In genomic region chr10:97427571-97428179, GRCh38 we compare ENCODE assay signal across 8 cellular contexts. TPM values are rescaled to one million over a fixed set of nuclear protein-coding genes. Genes with fewer than 3 reads are reported as not detected.
DNase-seq lines count a peak whose midpoint lies in the region; ATAC-seq lines count a peak whose summit lies in the region.

No MANE protein-coding gene starts in this region.

- no peaks in the 10 kb centered on the region for H3K9me3 ChIP-seq in SJSA1 (replicated peaks)
- no peaks in the 10 kb centered on the region for H3K9me3 ChIP-seq in muscle layer of colon (ENCODE audit: low read length)

- peak; percentile 55 for DNase-seq in activated T-cell treated with anti-CD3 and anti-CD28 coated beads, Interleukin-2, amount 50 U/mL, for 24 hours
- DNase-seq in activated T-cell treated with anti-CD3 and anti-CD28 coated beads for 4 hours = no peak
- no peak for DNase-seq in SJSA1 (ENCODE audit: low read depth in 1 of 2, low spot score in 2 of 2)
- DNase-seq in effector memory CD8-positive, alpha-beta T cell = no peak
- DNase-seq in mesenteric fat pad (ENCODE audit: low spot score) = no peak

- H3K27me3 ChIP-seq in SJSA1 (replicated peaks) (no peaks in the 10 kb centered on the region; the same call in 1 of the 2 replicates), muscle layer of colon (ENCODE audit: control insufficient read depth in 1 of 2, insufficient read depth in 2 of 2, low read length in 2 of 2) (no peaks in the 10 kb centered on the region)

- H3K4me1 Mint-ChIP-seq in activated T-cell treated with anti-CD3 and anti-CD28 coated beads, Interleukin-2, amount 50 U/mL, for 24 hours (ENCODE audit: low read depth) = peaks cover 58% of the 10 kb centered on the region
- peaks cover 27 to 28% of the 10 kb centered on the region in 2 donors for H3K4me1 Mint-ChIP-seq in effector memory CD8-positive, alpha-beta T cell (ENCODE audit: low read depth in 2 of 2)

- peaks cover 75% of the 10 kb centered on the region for H3K36me3 Mint-ChIP-seq in activated T-cell treated with anti-CD3 and anti-CD28 coated beads, Interleukin-2, amount 50 U/mL, for 24 hours (ENCODE audit: low read depth)
- peaks cover 54% of the 10 kb centered on the region for H3K36me3 Mint-ChIP-seq in effector memory CD8-positive, alpha-beta T cell (ENCODE audit: insufficient read depth)

- peak overlapping the region; percentile 33 for H3K9ac ChIP-seq in muscle layer of colon (ENCODE audit: low read length)

- no peaks in the 10 kb centered on the region for H3K9me3 Mint-ChIP-seq in activated T-cell treated with anti-CD3 and anti-CD28 coated beads, Interleukin-2, amount 50 U/mL, for 24 hours
- no peaks in the 10 kb centered on the region for H3K9me3 Mint-ChIP-seq in effector memory CD8-positive, alpha-beta T cell

- H3K4me1 ChIP-seq in SJSA1 (replicated peaks) (peaks cover 17% of the 10 kb centered on the region), muscle layer of colon (ENCODE audit: insufficient read depth, low read length) (peaks cover 21% of the 10 kb centered on the region)

- H3K36me3 ChIP-seq in SJSA1 (peaks cover 63% of the 10 kb centered on the region), muscle layer of colon (ENCODE audit: insufficient read depth, low read length) (peaks cover 17% of the 10 kb centered on the region)

- no peaks in the 10 kb centered on the region for H3K27me3 Mint-ChIP-seq in activated T-cell treated with anti-CD3 and anti-CD28 coated beads, Interleukin-2, amount 50 U/mL, for 24 hours
- H3K27me3 Mint-ChIP-seq in effector memory CD8-positive, alpha-beta T cell = no peaks in the 10 kb centered on the region

- ATAC-seq in effector memory CD8-positive, alpha-beta T cell (replicated peaks) = no peak
- ATAC-seq in HG02588 (IDR thresholded peaks at IDR 0.05; ENCODE audit: unreplicated experiment) (no peak), HG03354 (IDR thresholded peaks at IDR 0.05; ENCODE audit: poor library complexity, severe bottlenecking, unreplicated experiment) (no peak)

- H3K4me3 Mint-ChIP-seq in activated T-cell treated with anti-CD3 and anti-CD28 coated beads, Interleukin-2, amount 50 U/mL, for 24 hours = peak overlapping the region; percentile 96
- peak overlapping the region; percentile 87 to 93 for H3K4me3 Mint-ChIP-seq in effector memory CD8-positive, alpha-beta T cell

- no peak overlapping the region for H3K27ac ChIP-seq in SJSA1
- peak overlapping the region; percentile 87 for H3K27ac ChIP-seq in muscle layer of colon (ENCODE audit: low read depth, low read length)

- H3K27ac Mint-ChIP-seq in activated T-cell treated with anti-CD3 and anti-CD28 coated beads, Interleukin-2, amount 50 U/mL, for 24 hours = peak overlapping the region; percentile 99
- H3K27ac Mint-ChIP-seq in effector memory CD8-positive, alpha-beta T cell = peak overlapping the region; percentile 77 to 93

- peak overlapping the region; percentile 97 for H3K4me3 ChIP-seq in SJSA1
- peak overlapping the region; percentile 87 to 88 for H3K4me3 ChIP-seq in muscle layer of colon (ENCODE audit: low read depth in 1 of 2, low read length in 2 of 2)

RNA-seq across cellular contexts. Expression of gene PGAM1, which starts 1.7 kb away (rescaled TPM):
- total RNA-seq in SJSA1 (2014; rRNA removed; shearing (Covaris generic)) = 475 and 591 TPM in 2 replicates
- total RNA-seq in mesenteric fat pad = 190 TPM

RNA-seq across cellular contexts. Expression of gene EXOSC1, which starts 18.1 kb away (rescaled TPM):
- 59.1 and 60.1 TPM in 2 replicates for total RNA-seq in SJSA1 (2014; rRNA removed; shearing (Covaris generic))
- 21.2 TPM for total RNA-seq in mesenteric fat pad

RNA-seq across cellular contexts. Expression of gene ZDHHC16, which starts 18.3 kb away (rescaled TPM):
- 50.1 and 57.7 TPM in 2 replicates for total RNA-seq in SJSA1 (2014; rRNA removed; shearing (Covaris generic))
- 28.0 TPM for total RNA-seq in mesenteric fat pad

RNA-seq across cellular contexts. Expression of gene RRP12, which starts 26.5 kb away (rescaled TPM):
- total RNA-seq in SJSA1 (2014; rRNA removed; shearing (Covaris generic)) = 25.1 and 26.4 TPM in 2 replicates
- 38.6 TPM for total RNA-seq in mesenteric fat pad
